ENCODE assay signal across 7 cellular contexts in genomic region chr1:160779662-160780397, GRCh38. TPM values are rescaled to one million over a fixed set of nuclear protein-coding genes. Genes with fewer than 3 reads are reported as not detected.
DNase-seq lines count a peak whose midpoint lies in the region; ATAC-seq lines count a peak whose summit lies in the region.

No MANE protein-coding gene starts in this region.

- peak; percentile 26 for DNase-seq in EL
- DNase-seq in HuH-7.5 (ENCODE audit: low spot score): peak; percentile 29
- DNase-seq in activated naive CD4-positive, alpha-beta T cell treated with anti-CD3 and anti-CD28 coated beads for 36 hours: peak; percentile 51
- DNase-seq in naive B cell: no peak
- no peak for DNase-seq in GM19240 (ENCODE audit: insufficient read length, low spot score)
- no peak for DNase-seq in SIG-M5 (lab: John Stamatoyannopoulos, UW)

- CTCF ChIA-PET in activated naive CD4-positive, alpha-beta T cell treated with anti-CD3 and anti-CD28 coated beads for 36 hours (lab: Charles Lee): interaction anchor here (0.6 to 8.2 kb wide), 27 partner anchors 9 to 260 kb away, joined by 3 to 107 read pairs (median 4); partner anchors contain the start of genes ITLN2 and LY9

- H3K9me3 Mint-ChIP-seq in activated naive CD4-positive, alpha-beta T cell treated with anti-CD3 and anti-CD28 coated beads for 36 hours: no peaks in the 10 kb centered on the region
- H3K9me3 Mint-ChIP-seq in naive B cell: no peaks in the 10 kb centered on the region

- intact Hi-C loops in activated naive CD4-positive, alpha-beta T cell treated with anti-CD3 and anti-CD28 coated beads for 36 hours (cut with micrococcal nuclease): loop anchor here (5.0 kb wide), 2 partner anchors 32 to 212 kb away; no protein-coding TSS in a partner anchor

- no peaks in the 10 kb centered on the region for H3K36me3 Mint-ChIP-seq in activated naive CD4-positive, alpha-beta T cell treated with anti-CD3 and anti-CD28 coated beads for 36 hours (ENCODE audit: low read depth)
- H3K36me3 Mint-ChIP-seq in naive B cell: peaks cover 0 to 4% of the 10 kb centered on the region in 2 donors

- peaks cover 45% of the 10 kb centered on the region for H3K4me1 Mint-ChIP-seq in activated naive CD4-positive, alpha-beta T cell treated with anti-CD3 and anti-CD28 coated beads for 36 hours (ENCODE audit: low read depth)
- H3K4me1 Mint-ChIP-seq in naive B cell: peaks cover 42 to 80% (median 58%) of the 10 kb centered on the region in 3 donors

- no peak for ATAC-seq in naive B cell (ENCODE audit: low read depth in 2 of 2)
- ATAC-seq in GM18873 (IDR thresholded peaks at IDR 0.05; ENCODE audit: low FRiP score, unreplicated experiment): no peak

- no peak overlapping the region for H3K27ac Mint-ChIP-seq in activated naive CD4-positive, alpha-beta T cell treated with anti-CD3 and anti-CD28 coated beads for 36 hours
- peak overlapping the region; percentile 26 to 98 (median 63) for H3K27ac Mint-ChIP-seq in naive B cell

- no peak overlapping the region for H3K4me3 Mint-ChIP-seq in activated naive CD4-positive, alpha-beta T cell treated with anti-CD3 and anti-CD28 coated beads for 36 hours
- H3K4me3 Mint-ChIP-seq in naive B cell: peak overlapping the region in 1 of 8 donors; percentile 37

- no peaks in the 10 kb centered on the region for H3K27me3 Mint-ChIP-seq in activated naive CD4-positive, alpha-beta T cell treated with anti-CD3 and anti-CD28 coated beads for 36 hours (ENCODE audit: low read depth)
- no peaks in the 10 kb centered on the region for H3K27me3 Mint-ChIP-seq in naive B cell

RNA-seq across cellular contexts. Expression of gene LY9, which starts 16.1 kb away (rescaled TPM):
- 10 to 100 TPM; 19.5 to 19.6 TPM for total RNA-seq in activated naive CD4-positive, alpha-beta T cell treated with anti-CD3 and anti-CD28 coated beads for 36 hours
- 100 to 1,000 TPM; 143 to 230 (median 167) TPM for polyA plus RNA-seq in naive B cell (ENCODE audit: low read depth in 6 of 6)

RNA-seq across cellular contexts. Expression of gene SLAMF7, which starts 40.8 kb away (rescaled TPM):
- total RNA-seq in activated naive CD4-positive, alpha-beta T cell treated with anti-CD3 and anti-CD28 coated beads for 36 hours: 10 to 100 TPM; 79.9 to 82.2 TPM
- polyA plus RNA-seq in naive B cell (ENCODE audit: low read depth in 6 of 6): 1 to 10 TPM in 5 of 6 donors, not detected in 1; 1.2 to 5.3 (median 3.0) TPM

Comparison
In these comparisons a context has a peak if more than half of its experiments do, and no peak if none do; other contexts are left out.
1. DNase-seq: peak in EL (single experiment), HuH-7.5 (single experiment) and activated naive CD4-positive, alpha-beta T cell treated with anti-CD3 and anti-CD28 coated beads for 36 hours (single experiment); none in naive B cell (single experiment), GM19240 (single experiment) and SIG-M5 (single experiment).